8 cellular contexts compared by ENCODE assay signal in the genomic region with DNA sequence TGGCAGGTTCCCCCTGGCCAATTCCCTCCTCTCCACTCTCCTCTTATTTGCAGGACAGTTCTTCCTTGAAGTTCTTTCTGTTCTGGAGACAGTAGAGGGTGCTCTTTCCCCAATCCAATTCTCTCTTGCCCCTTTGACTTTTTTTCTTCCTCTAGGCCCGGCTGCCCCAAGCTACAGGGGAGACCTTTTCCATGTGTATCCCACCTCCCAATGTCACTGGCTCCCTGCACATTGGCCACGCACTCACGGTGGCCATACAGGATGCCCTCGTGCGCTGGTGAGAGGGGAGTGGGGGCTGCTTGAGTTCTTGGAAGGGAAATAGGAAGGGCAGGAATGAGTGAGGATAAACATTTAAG. TPM values are rescaled to one million over a fixed set of nuclear protein-coding genes. Genes with fewer than 3 reads are reported as not detected.
DNase-seq lines count a peak whose midpoint lies in the region; ATAC-seq and TF ChIP-seq lines count a peak whose summit lies in the region.

No MANE protein-coding gene starts in this region.

- intact Hi-C loops in psoas muscle (cut with DNase I): loop anchor here (2.0 to 10.0 kb wide), 5 partner anchors 127 to 171 kb away; no protein-coding TSS in a partner anchor

- ATAC-seq in activated naive CD8-positive, alpha-beta T cell treated with anti-CD3 and anti-CD28 coated beads, Interleukin-2, amount 50 U/mL, for 24 hours: no peak
- peak; percentile 31 to 68 (median 50) for ATAC-seq in psoas muscle
- no peak for ATAC-seq in HG03139 (IDR thresholded peaks at IDR 0.05; ENCODE audit: unreplicated experiment)

- H3K27me3 ChIP-seq in cardiac muscle cell: no peaks in the 10 kb centered on the region
- no peaks in the 10 kb centered on the region for H3K27me3 ChIP-seq in psoas muscle (ENCODE audit: insufficient read depth in 3 of 3, low read length in 2 of 3)

- peak overlapping the region; percentile 98 for H3K4me3 Mint-ChIP-seq in activated naive CD8-positive, alpha-beta T cell treated with anti-CD3 and anti-CD28 coated beads, Interleukin-2, amount 50 U/mL, for 24 hours

- H3K4me3 ChIP-seq in cardiac muscle cell: no peak overlapping the region
- H3K4me3 ChIP-seq in psoas muscle: peak overlapping the region; percentile 75

- peaks cover 56% of the 10 kb centered on the region for H3K36me3 Mint-ChIP-seq in activated naive CD8-positive, alpha-beta T cell treated with anti-CD3 and anti-CD28 coated beads, Interleukin-2, amount 50 U/mL, for 24 hours (ENCODE audit: low read depth)

- peak overlapping the region; percentile 88 for H3K27ac ChIP-seq in C4-2B
- peak overlapping the region; percentile 90 for H3K27ac ChIP-seq in cardiac muscle cell
- H3K27ac ChIP-seq in psoas muscle: peak overlapping the region; percentile 92

- WGBS in psoas muscle, 3 donors: 24 to 34% (median 30%) methylated on average over 5 of the region's 5 CpGs

- H3K9me3 Mint-ChIP-seq in activated naive CD8-positive, alpha-beta T cell treated with anti-CD3 and anti-CD28 coated beads, Interleukin-2, amount 50 U/mL, for 24 hours: no peaks in the 10 kb centered on the region

- H3K9me3 ChIP-seq in cardiac muscle cell (ENCODE audit: low read depth): no peaks in the 10 kb centered on the region
- H3K9me3 ChIP-seq in psoas muscle: no peaks in the 10 kb centered on the region

- TF ChIP-seq CTCF in C4-2B (conservative IDR thresholded peaks at IDR 0.05): peak; percentile 84
- TF ChIP-seq CTCF in cardiac muscle cell (IDR thresholded peaks at IDR 0.05; ENCODE audit: low read depth, low read length): peak; percentile 70
- TF ChIP-seq CTCF in psoas muscle (IDR thresholded peaks at IDR 0.05): peak; percentile 62

- peak; percentile 81 for DNase-seq in GM19240 (ENCODE audit: insufficient read length, low spot score)
- DNase-seq in NCI-H526 treated with DMSO at 0.1 percent for 48 hours (lab: John Stamatoyannopoulos, UW): peak; percentile 48
- no peak for DNase-seq in activated naive CD8-positive, alpha-beta T cell treated with anti-CD3 and anti-CD28 coated beads, Interleukin-2, amount 50 U/mL, for 24 hours
- peak; percentile 75 to 81 for DNase-seq in cardiac muscle cell (ENCODE audit: low read depth in 1 of 2, low spot score in 1 of 2)
- DNase-seq in psoas muscle: no peak
- no peak for DNase-seq in NCI-H1048 (lab: John Stamatoyannopoulos, UW)

- H3K27me3 Mint-ChIP-seq in activated naive CD8-positive, alpha-beta T cell treated with anti-CD3 and anti-CD28 coated beads, Interleukin-2, amount 50 U/mL, for 24 hours: no peaks in the 10 kb centered on the region

- H3K36me3 ChIP-seq in cardiac muscle cell (peaks cover 18% of the 10 kb centered on the region), psoas muscle (ENCODE audit: insufficient read depth in 1 of 2, low read depth in 1 of 2) (peaks cover 4 to 67% of the 10 kb centered on the region in 2 donors)

- H3K4me1 ChIP-seq in cardiac muscle cell (ENCODE audit: low read depth) (peaks cover 21% of the 10 kb centered on the region), psoas muscle (peaks cover 22% of the 10 kb centered on the region)

- H3K27ac Mint-ChIP-seq in activated naive CD8-positive, alpha-beta T cell treated with anti-CD3 and anti-CD28 coated beads, Interleukin-2, amount 50 U/mL, for 24 hours: peak overlapping the region; percentile 68

- H3K4me1 Mint-ChIP-seq in activated naive CD8-positive, alpha-beta T cell treated with anti-CD3 and anti-CD28 coated beads, Interleukin-2, amount 50 U/mL, for 24 hours: peaks cover 29% of the 10 kb centered on the region

RNA-seq across cellular contexts. Expression of a gene that starts 1.5 kb away (rescaled TPM):
- 59.3 and 61.3 TPM in 2 replicates for total RNA-seq in cardiac muscle cell
- polyA plus RNA-seq in cardiac muscle cell: 24.8 and 27.5 TPM in 2 replicates
- 10 to 100 TPM; 25.8 to 36.6 (median 28.2) TPM for total RNA-seq in psoas muscle
- polyA plus RNA-seq in psoas muscle: 10 to 100 TPM; 11.4 to 22.6 (median 13.9) TPM

RNA-seq across cellular contexts. Expression of a gene that starts 7.6 kb away (rescaled TPM):
- 24.0 and 25.8 TPM in 2 replicates for total RNA-seq in cardiac muscle cell
- polyA plus RNA-seq in cardiac muscle cell: 18.0 and 20.7 TPM in 2 replicates
- total RNA-seq in psoas muscle: 10 to 100 TPM; 13.3 to 21.3 (median 15.8) TPM
- polyA plus RNA-seq in psoas muscle: 10 to 100 TPM; 18.9 to 30.8 (median 26.4) TPM

RNA-seq across cellular contexts. Expression of a gene that starts 16.4 kb away (rescaled TPM):
- not detected in 2 replicates for total RNA-seq in cardiac muscle cell
- polyA plus RNA-seq in cardiac muscle cell: 0.86 and 1.8 TPM in 2 replicates
- not detected for total RNA-seq in psoas muscle
- under 1 TPM in 2 of 3 donors, not detected in 1; 0.13 to 0.14 TPM for polyA plus RNA-seq in psoas muscle

RNA-seq across cellular contexts. Expression of a gene that starts 25.2 kb away (rescaled TPM):
- not detected in 2 replicates for total RNA-seq in cardiac muscle cell
- polyA plus RNA-seq in cardiac muscle cell: 0.12 TPM in 1 of 2 replicates, not detected in the other
- not detected for total RNA-seq in psoas muscle
- not detected for polyA plus RNA-seq in psoas muscle

RNA-seq across cellular contexts. Expression of a gene that starts 31.2 kb away (rescaled TPM):
- total RNA-seq in cardiac muscle cell: 125 and 136 TPM in 2 replicates
- polyA plus RNA-seq in cardiac muscle cell: 108 and 118 TPM in 2 replicates
- 100 to 1,000 TPM in 1 of 4 donors, 10 to 100 TPM in 3; 26.3 to 129 (median 54.2) TPM for total RNA-seq in psoas muscle
- polyA plus RNA-seq in psoas muscle: 10 to 100 TPM in 2 of 3 donors, 1 to 10 TPM in 1; 2.2 to 10.8 (median 10.5) TPM

Comparison
In these comparisons a context has a peak if more than half of its experiments do, and no peak if none do; other contexts are left out.
1. DNase-seq: peak in GM19240 (single experiment), NCI-H526 treated with DMSO at 0.1 percent for 48 hours (single experiment) and cardiac muscle cell (2 of 2); none in activated naive CD8-positive, alpha-beta T cell treated with anti-CD3 and anti-CD28 coated beads, Interleukin-2, amount 50 U/mL, for 24 hours (single experiment), psoas muscle (0 of 2) and NCI-H1048 (single experiment).
2. ATAC-seq: peak in psoas muscle (4 of 4); none in activated naive CD8-positive, alpha-beta T cell treated with anti-CD3 and anti-CD28 coated beads, Interleukin-2, amount 50 U/mL, for 24 hours (single experiment) and HG03139 (single experiment).
3. Peak in every context shown above with its lines, with median percentiles within 50 percentile points of each other: H3K27ac ChIP-seq and CTCF ChIP-seq.